Comparison of ENCODE assay signal across 21 cellular contexts in genomic region chr1:5978452-5978851, GRCh38. TPM values are rescaled to one million over a fixed set of nuclear protein-coding genes. Genes with fewer than 3 reads are reported as not detected.
DNase-seq lines count a peak whose midpoint lies in the region; ATAC-seq and TF ChIP-seq lines count a peak whose summit lies in the region.
"Had no signal": no experiment of that assay in that cellular context is flagged by ENCODE, and none has a peak within 500 bp of the region (broad histone marks: within the 10 kb centered on the region; RNA-seq: fewer than 3 reads in every experiment).

No MANE protein-coding gene starts in this region.

- WGBS in GM23248 (ENCODE audit: low coverage in 1 of 2, low lambda C conversion rate in 2 of 2, missing lambda C conversion rate in 2 of 2), 2 experiments = 81 to 92% methylated on average over 6 to 7 of the region's 7 CpGs

- H3K9me3 ChIP-seq in GM23248 (ENCODE audit: low read depth) (no peaks in the 10 kb centered on the region), T-helper 17 cell (ENCODE audit: control insufficient read depth, low read length, poor library complexity, severe bottlenecking) (no peaks in the 10 kb centered on the region), neutrophil (no peaks in the 10 kb centered on the region), Karpas-422 (ENCODE audit: low read length) (no peaks in the 10 kb centered on the region)

- H3K4me1 Mint-ChIP-seq in T-helper 17 cell = peaks cover 19% of the 10 kb centered on the region

- DNase-seq in DMS53 (lab: John Stamatoyannopoulos, UW) (peak; percentile 40), DMS53 treated with DMSO at 0.1 percent for 48 hours (lab: John Stamatoyannopoulos, UW; ENCODE audit: unreplicated experiment) (no peak), GM23248 (peak; percentile 34), T-helper 17 cell (no peak), GF-D8 (lab: John Stamatoyannopoulos, UW) (no peak), Karpas-422 (no peak)
- DNase-seq: activated CD4-positive, alpha-beta memory T cell treated with anti-CD3 and anti-CD28 coated beads for 36 hours; activated T-cell treated with anti-CD3 and anti-CD28 coated beads, Interleukin-2, amount 50 U/mL, for 4 hours; cerebellar nuclear complex; left cardiac atrium; NCI-H187; NCI-H774; PC-9; stimulated activated CD4-positive, alpha-beta T cell treated with anti-CD3 and anti-CD28 coated beads, Interleukin-4, amount 100 ng/mL, for 24 hours had no signal

- H3K27me3 ChIP-seq in GM23248 (replicated peaks; ENCODE audit: insufficient read depth) (no peaks in the 10 kb centered on the region), neutrophil (no peaks in the 10 kb centered on the region), Karpas-422 (ENCODE audit: low read length) (no peaks in the 10 kb centered on the region)

- H2AFZ ChIP-seq in GM23248 (no peak overlapping the region), Karpas-422 (ENCODE audit: low read length) (no peak overlapping the region)
- H2AFZ ChIP-seq: PC-9 had no signal

- peaks cover 1% of the 10 kb centered on the region for H3K36me3 Mint-ChIP-seq in T-helper 17 cell (ENCODE audit: low read depth)

- peak overlapping the region; percentile 56 for H3K27ac Mint-ChIP-seq in T-helper 17 cell
- H3K27ac Mint-ChIP-seq: activated CD4-positive, alpha-beta memory T cell treated with anti-CD3 and anti-CD28 coated beads for 36 hours; mesothelial cell of epicardium had no signal

- H3K4me1 ChIP-seq in GM23248 (ENCODE audit: insufficient read depth) = peaks cover 16% of the 10 kb centered on the region
- H3K4me1 ChIP-seq in neutrophil (ENCODE audit: control insufficient read depth in 1 of 2, insufficient read depth in 1 of 2, low read depth in 1 of 2, low read length in 1 of 2) = peaks cover 74 to 79% of the 10 kb centered on the region in 2 experiments
- peaks cover 2% of the 10 kb centered on the region; the same call in 1 of the 2 replicates for H3K4me1 ChIP-seq in Karpas-422 (ENCODE audit: low read length)

- H3K36me3 ChIP-seq in GM23248 (ENCODE audit: low read depth) (no peaks in the 10 kb centered on the region), neutrophil (no peaks in the 10 kb centered on the region), Karpas-422 (ENCODE audit: insufficient read depth, low read length) (no peaks in the 10 kb centered on the region)

- TF ChIP-seq CTCF in neutrophil (IDR thresholded peaks at IDR 0.05) = no peak

- H3K27ac ChIP-seq in GM23248 (no peak overlapping the region), neutrophil (peak overlapping the region; percentile 83), Karpas-422 (ENCODE audit: low read length) (no peak overlapping the region)
- H3K27ac ChIP-seq: 22Rv1, PC-9, SK-N-MC had no signal

- ATAC-seq in T-helper 17 cell (no peak), GM18909 (IDR thresholded peaks at IDR 0.05; ENCODE audit: poor library complexity, unreplicated experiment) (no peak)
- ATAC-seq: activated T-cell treated with anti-CD3 and anti-CD28 coated beads, Interleukin-2, amount 50 U/mL, for 4 hours; K562; left cardiac atrium had no signal

- no peak overlapping the region for H3K4me2 ChIP-seq in GM23248 (ENCODE audit: unreplicated experiment)
- no peak overlapping the region for H3K4me2 ChIP-seq in Karpas-422 (ENCODE audit: low read depth, low read length, poor library complexity, severe bottlenecking)
- H3K4me2 ChIP-seq: PC-9 had no signal

- H3K27me3 Mint-ChIP-seq in T-helper 17 cell = no peaks in the 10 kb centered on the region
- H3K27me3 Mint-ChIP-seq: activated CD4-positive, alpha-beta memory T cell treated with anti-CD3 and anti-CD28 coated beads for 36 hours; B cell had no signal

- H3K9me2 ChIP-seq in GM23248 (ENCODE audit: insufficient read depth) (no peaks in the 10 kb centered on the region), Karpas-422 (replicated peaks; ENCODE audit: insufficient read depth, low read length) (no peaks in the 10 kb centered on the region)

- H4K20me1 ChIP-seq in GM23248 (ENCODE audit: insufficient read depth) = no peaks in the 10 kb centered on the region
- no peaks in the 10 kb centered on the region for H4K20me1 ChIP-seq in Karpas-422 (ENCODE audit: insufficient read depth, low read depth, low read length)

- in situ Hi-C loops in GM23248 (cut with MboI) = loop anchor here (10.0 kb wide), 1 partner anchor 464 kb away; no protein-coding TSS in a partner anchor

- H3K9ac ChIP-seq in GM23248 (no peak overlapping the region), Karpas-422 (ENCODE audit: low read length) (no peak overlapping the region)

- H3K79me2 ChIP-seq in GM23248 (ENCODE audit: insufficient read depth) = no peaks in the 10 kb centered on the region
- no peaks in the 10 kb centered on the region for H3K79me2 ChIP-seq in Karpas-422 (ENCODE audit: low read length)

- H3K4me3 Mint-ChIP-seq in T-helper 17 cell = peak overlapping the region; percentile 39
- H3K4me3 Mint-ChIP-seq: activated CD4-positive, alpha-beta memory T cell treated with anti-CD3 and anti-CD28 coated beads for 36 hours; activated T-cell treated with anti-CD3 and anti-CD28 coated beads, Interleukin-2, amount 50 U/mL, for 4 hours; B cell; mesothelial cell of epicardium had no signal

- H3K4me3 ChIP-seq in GM23248 (no peak overlapping the region), neutrophil (ENCODE audit: low read depth in 1 of 2, low read length in 1 of 2) (no peak overlapping the region), Karpas-422 (ENCODE audit: low read length) (no peak overlapping the region)
- H3K4me3 ChIP-seq: K562, PC-9, SK-N-MC had no signal

- peaks cover 16% of the 10 kb centered on the region; the same call in 1 of the 2 replicates for H3F3A ChIP-seq in GM23248 (ENCODE audit: insufficient read depth)

RNA-seq across cellular contexts. Expression of gene NPHP4, which starts 13.8 kb away (rescaled TPM):
- 4.0 and 7.8 TPM in 2 replicates for total RNA-seq in GM23248 (2014; rRNA removed; shearing (Covaris generic))
- polyA plus RNA-seq in GM23248 (2016; fragmentation: Nextera tagmentation; extraction: Ambion mirVana) = 4.2 and 4.4 TPM in 2 replicates
- total RNA-seq in T-helper 17 cell = 10 to 100 TPM in 1 of 2 donors, 1 to 10 TPM in 1; 9.9 to 14.1 TPM
- 3.9 and 7.9 TPM in 2 replicates for total RNA-seq in Karpas-422 (2014; rRNA removed; shearing (Covaris generic); ENCODE audit: low replicate concordance)

Comparison
In these comparisons a context has a peak if more than half of its experiments do, and no peak if none do; other contexts are left out.
1. DNase-seq: peak in DMS53 (single experiment) and GM23248 (single experiment); none in DMS53 treated with DMSO at 0.1 percent for 48 hours (single experiment), T-helper 17 cell (0 of 3), GF-D8 (single experiment) and Karpas-422 (single experiment).